20 cellular contexts compared by ENCODE assay signal in genomic region chr14:104895207-104895785, GRCh38. TPM values are rescaled to one million over a fixed set of nuclear protein-coding genes. Genes with fewer than 3 reads are reported as not detected.
DNase-seq lines count a peak whose midpoint lies in the region; ATAC-seq and TF ChIP-seq lines count a peak whose summit lies in the region.
"Had no signal": no experiment of that assay in that cellular context is flagged by ENCODE, and none has a peak within 500 bp of the region (broad histone marks: within the 10 kb centered on the region; RNA-seq: fewer than 3 reads in every experiment).

No MANE protein-coding gene starts in this region.

- TF ChIP-seq CTCF in SK-N-SH (IDR thresholded peaks at IDR 0.05) (peak; percentile 20; the same call in 1 of the 2 replicates), OCI-LY1 (IDR thresholded peaks at IDR 0.05; ENCODE audit: low read length) (no peak; the same call in 1 of the 2 replicates), psoas muscle (IDR thresholded peaks at IDR 0.05) (no peak)

- H3K4me3 ChIP-seq in SK-N-SH (ENCODE audit: low read depth in 2 of 2, low read length in 1 of 2) (no peak overlapping the region), OCI-LY1 (ENCODE audit: low read depth, low read length, poor library complexity, severe bottlenecking) (no peak overlapping the region), psoas muscle (no peak overlapping the region)

- no peak overlapping the region for H2AFZ ChIP-seq in SK-N-SH (ENCODE audit: low read depth)
- H2AFZ ChIP-seq in OCI-LY1 (ENCODE audit: low read length), result no peak overlapping the region

- TF ChIP-seq EP300 in SK-N-SH (IDR thresholded peaks at IDR 0.05; ENCODE audit: borderline replicate concordance in 1 of 2, low read depth in 1 of 2, low read length in 1 of 2), result no peak

- CTCF ChIA-PET in SK-N-SH (lab: Yijun Ruan, JAX), result interaction anchor here (0.7 to 6.7 kb wide), 29 partner anchors 8 to 457 kb away, joined by 3 to 51 read pairs (median 4); no protein-coding TSS in a partner anchor

- H3K4me1 ChIP-seq in SK-N-SH (ENCODE audit: control insufficient read depth in 1 of 2, insufficient read depth in 2 of 2, low read depth in 1 of 2, low read length in 1 of 2) (peaks cover 0 to 6% of the 10 kb centered on the region in 2 experiments; a peak in 1 of 4 replicates), OCI-LY1 (ENCODE audit: insufficient read depth, low read length, severe bottlenecking) (peaks cover 23% of the 10 kb centered on the region), psoas muscle (no peaks in the 10 kb centered on the region)

- H3F3A ChIP-seq in SK-N-SH (replicated peaks; ENCODE audit: insufficient read depth), result no peaks in the 10 kb centered on the region
- no peaks in the 10 kb centered on the region for H3F3A ChIP-seq in OCI-LY1 (ENCODE audit: insufficient read depth, low read length)

- intact Hi-C loops in psoas muscle (cut with DNase I), result no loop called here

- H3K27ac ChIP-seq in SK-N-SH (ENCODE audit: low read depth in 2 of 2, low read length in 1 of 2) (no peak overlapping the region), OCI-LY1 (ENCODE audit: low read depth, low read length, poor library complexity, severe bottlenecking) (no peak overlapping the region), psoas muscle (no peak overlapping the region)

- DNase-seq in SK-N-SH, result no peak
- DNase-seq in hepatic stellate cell (ENCODE audit: low spot score), result peak; percentile 7
- DNase-seq in psoas muscle, result peak; percentile 12 to 45
- DNase-seq in stimulated activated CD4-positive, alpha-beta T cell treated with anti-CD3 and anti-CD28 coated beads, Interleukin-2, amount 100 ng/mL, for 48 hours, result no peak
- DNase-seq in NCI-H2107 treated with DMSO at 0.1 percent for 48 hours (lab: John Stamatoyannopoulos, UW; ENCODE audit: unreplicated experiment), result no peak
- DNase-seq: activated B cell treated with CpG ODN at 0.5 μM for 24 hours; activated T-cell treated with anti-CD3 and anti-CD28 coated beads, Interleukin-2, amount 50 U/mL, for 72 hours; immature natural killer cell; NCI-H1694 treated with DMSO at 0.1 percent for 48 hours; SIG-M5; stimulated activated naive B cell treated with anti-CD40 and anti-IgM and Interleukin-4, amounts not matched to agents 10 μg/mL and 1 μg/mL and 100 μg/mL, for 72 hours had no signal

- TF ChIP-seq RAD21 in SK-N-SH (IDR thresholded peaks at IDR 0.05; ENCODE audit: low read length), result no peak

- no peaks in the 10 kb centered on the region for H3K79me2 ChIP-seq in SK-N-SH (ENCODE audit: insufficient read depth)
- no peaks in the 10 kb centered on the region for H3K79me2 ChIP-seq in OCI-LY1 (ENCODE audit: insufficient read depth, low read length)

- H3K9me3 ChIP-seq in SK-N-SH (no peaks in the 10 kb centered on the region), OCI-LY1 (ENCODE audit: low read length) (no peaks in the 10 kb centered on the region), psoas muscle (no peaks in the 10 kb centered on the region)

- H3K9ac ChIP-seq in SK-N-SH (no peak overlapping the region), OCI-LY1 (ENCODE audit: low read length) (no peak overlapping the region)

- 96% methylated on average over 9 of the region's 9 CpGs for WGBS in SK-N-SH (ENCODE audit: low lambda C conversion rate)
- WGBS in psoas muscle, 3 donors, result 55 to 74% (median 58%) methylated on average over 9 of the region's 9 CpGs

- H3K36me3 ChIP-seq in SK-N-SH (replicated peaks in 1 of 2; ENCODE audit: control insufficient read depth in 1 of 2, insufficient read depth in 2 of 2, low read length in 1 of 2), result no peaks in the 10 kb centered on the region
- no peaks in the 10 kb centered on the region for H3K36me3 ChIP-seq in OCI-LY1 (ENCODE audit: insufficient read depth, low read length)
- H3K36me3 ChIP-seq in psoas muscle (ENCODE audit: insufficient read depth in 1 of 2, low read depth in 1 of 2), result peaks cover 0 to 8% of the 10 kb centered on the region in 2 donors

- H3K27me3 ChIP-seq in SK-N-SH (ENCODE audit: insufficient read depth) (no peaks in the 10 kb centered on the region), OCI-LY1 (ENCODE audit: insufficient read depth, low read length) (peaks cover 10% of the 10 kb centered on the region), psoas muscle (ENCODE audit: insufficient read depth in 3 of 3, low read length in 2 of 3) (no peaks in the 10 kb centered on the region)

- H4K20me1 ChIP-seq in SK-N-SH (ENCODE audit: insufficient read depth) (no peaks in the 10 kb centered on the region), OCI-LY1 (ENCODE audit: insufficient read depth, low read length) (no peaks in the 10 kb centered on the region)

- no peak for ATAC-seq in SK-N-SH treated with all-trans-retinoic acid at 6 μM for 48 hours
- ATAC-seq in psoas muscle, result peak in 1 of 4 donors; percentile 10
- no peak for ATAC-seq in HG02973 (IDR thresholded peaks at IDR 0.05; ENCODE audit: unreplicated experiment)
- ATAC-seq: activated T-cell treated with anti-CD3 and anti-CD28 coated beads, Interleukin-2, amount 50 U/mL, for 72 hours; natural killer cell treated with Interleukin-12 subunit alpha and Interleukin-12 subunit beta and Interleukin-15 and Interleukin-18, amount 100 ng/mL, for 72 hours; stimulated activated naive B cell treated with anti-CD40 and anti-IgM and Interleukin-4, amounts not matched to agents 10 μg/mL and 1 μg/mL and 100 μg/mL, for 72 hours; T-helper 17 cell had no signal

- H3K4me2 ChIP-seq in SK-N-SH, result no peak overlapping the region
- peak overlapping the region; percentile 20; the same call in 1 of the 2 replicates for H3K4me2 ChIP-seq in OCI-LY1 (ENCODE audit: low read length)

- H3K9me2 ChIP-seq in SK-N-SH (no peaks in the 10 kb centered on the region), OCI-LY1 (ENCODE audit: low read depth, low read length) (no peaks in the 10 kb centered on the region)

- POLR2A ChIA-PET in SK-N-SH (lab: Yijun Ruan, JAX), result interaction anchor here (1.6 kb wide), 1 partner anchor 16 kb away, joined by 3 read pairs; no protein-coding TSS in a partner anchor

TF ChIP-seq in SK-N-SH, 30 proteins besides CTCF, POLR2A, EP300 and RAD21 (continues in another document):
- no peak for TF ChIP-seq ELF1 (IDR thresholded peaks at IDR 0.05)
- TF ChIP-seq TEAD4 (IDR thresholded peaks at IDR 0.05; ENCODE audit: borderline replicate concordance, insufficient read depth), result no peak
- no peak for TF ChIP-seq FOXJ3 (CRISPR knock-in tag; IDR thresholded peaks at IDR 0.05)
- no peak for TF ChIP-seq RXRA (IDR thresholded peaks at IDR 0.05; ENCODE audit: borderline replicate concordance, low read depth)
- no peak for TF ChIP-seq USF2 (IDR thresholded peaks at IDR 0.05; ENCODE audit: borderline replicate concordance, low read depth, low read length)
- TF ChIP-seq EZH2phosphoT487 (IDR thresholded peaks at IDR 0.05; ENCODE audit: borderline replicate concordance, low read depth), result no peak
- no peak for TF ChIP-seq FOXM1 (IDR thresholded peaks at IDR 0.05; ENCODE audit: low read depth)

TF ChIP-seq in SK-N-SH treated with all-trans-retinoic acid at 6 μM for 48 hours, 23 proteins besides CTCF, POLR2A, EP300 and RAD21:
- TF ChIP-seq OSR1 (CRISPR knock-in tag; IDR thresholded peaks at IDR 0.05), result no peak

RNA-seq across cellular contexts. Expression of gene PLD4, which starts 29.4 kb away (rescaled TPM):
- polyA plus RNA-seq in SK-N-SH (2012; rRNA removed) (0.02 TPM in 2 replicates), psoas muscle (not detected)
- polyA plus RNA-seq in SK-N-SH (2012; cell fraction: cytosol; rRNA removed), result not detected in 2 replicates
- polyA plus RNA-seq in SK-N-SH (2012; cell fraction: nucleus; rRNA removed), result 0.14 and 0.19 TPM in 2 replicates
- total RNA-seq in psoas muscle, result under 1 TPM in 2 of 4 donors, not detected in 2; 0.04 to 0.25 TPM
- total RNA-seq: glomerular endothelial cell; H1; MCF 10A; natural killer cell treated with Interleukin-12 subunit alpha and Interleukin-12 subunit beta and Interleukin-15 and Interleukin-18, amount 100 ng/mL, for 72 hours; NCI-H460 had no signal

RNA-seq across cellular contexts. Expression of gene CEP170B, which starts 30.2 kb away (rescaled TPM):
- polyA plus RNA-seq in SK-N-SH (2012; rRNA removed) (7.7 and 11.0 TPM in 2 replicates), psoas muscle (1 to 10 TPM; 2.0 to 5.8 (median 3.3) TPM)
- polyA plus RNA-seq in SK-N-SH (2012; cell fraction: cytosol; rRNA removed), result 3.9 and 5.9 TPM in 2 replicates
- 52.8 and 69.2 TPM in 2 replicates for polyA plus RNA-seq in SK-N-SH (2012; cell fraction: nucleus; rRNA removed)
- total RNA-seq in psoas muscle, result 10 to 100 TPM in 1 of 4 donors, 1 to 10 TPM in 3; 6.3 to 15.7 (median 7.7) TPM
- polyA plus RNA-seq: immature natural killer cell had no signal

Comparison
In these comparisons a context has a peak if more than half of its experiments do, and no peak if none do; other contexts are left out.
1. DNase-seq: peak in hepatic stellate cell (single experiment) and psoas muscle (2 of 2); none in SK-N-SH (single experiment), stimulated activated CD4-positive, alpha-beta T cell treated with anti-CD3 and anti-CD28 coated beads, Interleukin-2, amount 100 ng/mL, for 48 hours (0 of 2) and NCI-H2107 treated with DMSO at 0.1 percent for 48 hours (single experiment).